8 cellular contexts compared by ENCODE assay signal in the genomic region with DNA sequence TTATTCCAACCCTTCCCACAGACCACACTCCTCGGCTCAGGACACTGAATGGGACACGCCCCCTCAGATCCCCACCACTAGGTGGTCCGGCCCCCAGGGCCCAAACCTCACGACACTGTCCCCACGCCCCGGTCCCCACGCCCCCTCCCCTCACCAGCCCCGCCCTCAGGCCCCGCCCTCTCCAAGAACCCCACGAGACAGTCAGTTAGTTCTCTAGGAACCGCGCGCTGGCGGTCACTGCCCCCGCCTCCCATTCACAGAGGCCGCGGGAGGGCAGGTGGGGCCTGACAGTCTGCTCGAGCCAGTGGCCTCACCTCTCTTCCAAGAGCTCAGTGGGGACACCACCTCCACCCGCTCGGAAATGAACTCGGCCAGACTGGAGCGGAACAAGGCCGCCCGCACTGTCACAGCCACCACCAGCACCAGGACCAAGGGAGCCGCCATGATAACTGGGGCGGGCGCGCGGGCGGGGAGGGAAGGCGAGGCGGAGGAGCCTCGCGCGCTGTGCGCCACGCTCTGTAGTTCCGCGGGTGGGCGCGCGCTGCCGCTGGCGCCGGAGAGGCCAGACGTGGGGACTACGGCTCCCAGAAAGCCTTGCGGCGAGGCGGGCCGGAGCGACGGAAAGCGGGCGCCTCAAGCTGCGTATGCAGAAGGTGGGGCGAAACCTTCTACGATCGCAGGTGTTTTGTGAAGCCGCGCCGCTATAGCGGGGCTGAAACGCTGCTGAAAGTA. TPM values are rescaled to one million over a fixed set of nuclear protein-coding genes. Genes with fewer than 3 reads are reported as not detected.
DNase-seq lines count a peak whose midpoint lies in the region; ATAC-seq and TF ChIP-seq lines count a peak whose summit lies in the region.

A gene with protein sequence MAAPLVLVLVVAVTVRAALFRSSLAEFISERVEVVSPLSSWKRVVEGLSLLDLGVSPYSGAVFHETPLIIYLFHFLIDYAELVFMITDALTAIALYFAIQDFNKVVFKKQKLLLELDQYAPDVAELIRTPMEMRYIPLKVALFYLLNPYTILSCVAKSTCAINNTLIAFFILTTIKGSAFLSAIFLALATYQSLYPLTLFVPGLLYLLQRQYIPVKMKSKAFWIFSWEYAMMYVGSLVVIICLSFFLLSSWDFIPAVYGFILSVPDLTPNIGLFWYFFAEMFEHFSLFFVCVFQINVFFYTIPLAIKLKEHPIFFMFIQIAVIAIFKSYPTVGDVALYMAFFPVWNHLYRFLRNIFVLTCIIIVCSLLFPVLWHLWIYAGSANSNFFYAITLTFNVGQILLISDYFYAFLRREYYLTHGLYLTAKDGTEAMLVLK (minus strand): TSS at position 451 of the 732 bp plus-strand sequence. CDS start 7 bp downstream, at position 444.

- TF ChIP-seq CTCF in GM12874 (IDR thresholded peaks at IDR 0.05; ENCODE audit: insufficient read depth, low read depth, low read length): 0 out of 2 replicates have a peak, but pooled peaks have one; percentile 10
- peak in 5 of 6 experiments; percentile 27 to 72 (median 62) for TF ChIP-seq CTCF in upper lobe of left lung (IDR thresholded peaks at IDR 0.05)

- H3K4me3 ChIP-seq in adipocyte (ENCODE audit: low read length) (peak within 1 kb of the TSS; percentile 96), upper lobe of left lung (peak within 1 kb of the TSS; percentile 72 to 98 (median 92))

- TF ChIP-seq EP300 in upper lobe of left lung (IDR thresholded peaks at IDR 0.05): no peak

- H3K9ac ChIP-seq in adipocyte (ENCODE audit: low read length): peak within 1 kb of the TSS; percentile 83

- intact Hi-C loops in cardiac septum (cut with DNase I): loop anchor here (2.0 kb wide), 1 partner anchor 28 kb away; a partner anchor contains a TSS

- peak in 2 of 4 donors; percentile 22 to 76 for TF ChIP-seq POLR2A in upper lobe of left lung (IDR thresholded peaks at IDR 0.05)

- H3K4me1 ChIP-seq in adipocyte (ENCODE audit: control insufficient read depth, insufficient read depth, low read length) (peaks cover 5% of the 10 kb centered on the region), upper lobe of left lung (peaks cover 10 to 23% (median 16%) of the 10 kb centered on the region in 4 donors)

- peak; percentile 85 for DNase-seq in NCI-H1417 treated with DMSO at 0.1 percent for 48 hours (lab: John Stamatoyannopoulos, UW)
- peak; percentile 99 for DNase-seq in SW480 (ENCODE audit: low spot score)
- DNase-seq in adipocyte (ENCODE audit: low read depth): peak; percentile 99
- DNase-seq in cardiac septum (ENCODE audit: low spot score): peak; percentile 98
- DNase-seq in pons (ENCODE audit: low spot score): peak; percentile 93
- DNase-seq in upper lobe of left lung: peak; percentile 97 to 99

- H3K27ac ChIP-seq in upper lobe of left lung: peak within 1 kb of the TSS; percentile 67 to 86 (median 83)

- WGBS in upper lobe of left lung, 2 donors: 0 to 1% methylated on average over 16 to 54 of the region's 64 CpGs

- no peaks in the 10 kb centered on the region for H3K9me3 ChIP-seq in adipocyte (ENCODE audit: control insufficient read depth, low read length)
- H3K9me3 ChIP-seq in upper lobe of left lung: no peaks in the 10 kb centered on the region

- no peaks in the 10 kb centered on the region for H3K36me3 ChIP-seq in adipocyte (ENCODE audit: control insufficient read depth, insufficient read depth, low read length, severe bottlenecking)
- no peaks in the 10 kb centered on the region for H3K36me3 ChIP-seq in upper lobe of left lung

- H3K27me3 ChIP-seq in adipocyte (replicated peaks; ENCODE audit: control insufficient read depth, insufficient read depth, low read length): no peaks in the 10 kb centered on the region
- H3K27me3 ChIP-seq in upper lobe of left lung: no peaks in the 10 kb centered on the region

- ATAC-seq in HG02763 (IDR thresholded peaks at IDR 0.05; ENCODE audit: unreplicated experiment) (peak; percentile 92), upper lobe of left lung (ENCODE audit: low FRiP score in 2 of 2) (peak; percentile 100)

RNA-seq across cellular contexts. Expression of the gene that starts here (rescaled TPM):
- total RNA-seq in cardiac septum (11.0 TPM), upper lobe of left lung (10 to 100 TPM in 5 of 6 donors, 1 to 10 TPM in 1; 8.0 to 17.1 (median 12.7) TPM)

Comparison
In these comparisons a context has a peak if more than half of its experiments do, and no peak if none do; other contexts are left out.
1. Peak in every context shown above with its lines: DNase-seq, ATAC-seq, H3K4me3 ChIP-seq and H3K27ac ChIP-seq.